In the genomic region with DNA sequence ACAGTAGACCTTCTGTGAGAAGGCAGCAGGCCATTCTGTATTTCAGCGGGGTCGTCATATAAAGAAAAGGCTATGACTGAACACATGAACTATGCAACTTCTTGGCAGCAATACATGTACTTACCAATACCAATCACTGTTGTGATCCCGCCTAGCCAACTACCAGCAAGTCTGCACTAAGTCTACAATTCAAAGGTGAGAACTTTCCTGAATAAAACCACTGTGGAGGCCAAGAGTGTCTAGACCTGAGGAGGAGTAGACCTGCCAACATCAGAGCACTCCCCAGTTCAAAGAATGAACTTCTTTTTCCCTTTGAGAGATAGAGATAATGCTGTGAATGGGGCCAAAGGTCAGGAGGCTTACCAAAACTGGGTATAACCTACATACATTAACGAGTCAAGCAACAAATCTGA, we compare ENCODE assay signal across 8 cellular contexts.
DNase-seq lines count a peak whose midpoint lies in the region; ATAC-seq and TF ChIP-seq lines count a peak whose summit lies in the region.

No MANE protein-coding gene starts in this region.

- H3K9me3 Mint-ChIP-seq in stimulated activated memory B cell treated with anti-CD40 and anti-IgM and Interleukin-4, amounts not matched to agents 10 μg/mL and 1 μg/mL and 100 μg/mL, for 72 hours = no peaks in the 10 kb centered on the region

- H3K27me3 Mint-ChIP-seq in stimulated activated memory B cell treated with anti-CD40 and anti-IgM and Interleukin-4, amounts not matched to agents 10 μg/mL and 1 μg/mL and 100 μg/mL, for 72 hours = no peaks in the 10 kb centered on the region

- WGBS in right cardiac atrium = 48% methylated on average over 4 of the region's 4 CpGs

- in situ Hi-C loops in astrocyte of the spinal cord (cut with HindIII; ENCODE audit: low sequenced_read_pairs) = no loop called here

- peaks cover 3% of the 10 kb centered on the region for H3K4me1 ChIP-seq in right cardiac atrium (ENCODE audit: control insufficient read depth, insufficient read depth, low read length)

- intact Hi-C loops in right cardiac atrium (cut with DNase I) = loop anchor here in 1 of 4 donors (10.0 kb wide), 1 partner anchor 105 kb away; the partner anchor contains the start of gene SIK3

- no peaks in the 10 kb centered on the region for H3K27me3 ChIP-seq in right cardiac atrium (ENCODE audit: control insufficient read depth, insufficient read depth)

- peaks cover 84% of the 10 kb centered on the region for H3K4me1 Mint-ChIP-seq in stimulated activated memory B cell treated with anti-CD40 and anti-IgM and Interleukin-4, amounts not matched to agents 10 μg/mL and 1 μg/mL and 100 μg/mL, for 72 hours

- peak overlapping the region; percentile 60 for H3K27ac Mint-ChIP-seq in stimulated activated memory B cell treated with anti-CD40 and anti-IgM and Interleukin-4, amounts not matched to agents 10 μg/mL and 1 μg/mL and 100 μg/mL, for 72 hours

- DNase-seq in HS-5 (ENCODE audit: low read depth) = peak; percentile 35
- DNase-seq in astrocyte of the spinal cord (ENCODE audit: low read depth, low spot score) = peak; percentile 90
- DNase-seq in right cardiac atrium = no peak
- no peak for DNase-seq in T1000 (lab: John Stamatoyannopoulos, UW)
- no peak for DNase-seq in stimulated activated CD4-positive, alpha-beta T cell treated with anti-CD3 and anti-CD28 coated beads, Interleukin-4, amount 100 ng/mL, for 1 hour
- no peak for DNase-seq in activated T-cell treated with anti-CD3 and anti-CD28 coated beads, Interleukin-2, amount 50 U/mL, for 48 hours

- H3K27ac ChIP-seq in right cardiac atrium (ENCODE audit: low read length) = peak overlapping the region; percentile 20

- H3K9me3 ChIP-seq in right cardiac atrium (ENCODE audit: control insufficient read depth, low read length) = no peaks in the 10 kb centered on the region

- H3K4me3 Mint-ChIP-seq in stimulated activated memory B cell treated with anti-CD40 and anti-IgM and Interleukin-4, amounts not matched to agents 10 μg/mL and 1 μg/mL and 100 μg/mL, for 72 hours = no peak overlapping the region

- peak; percentile 74 to 77 for ATAC-seq in right cardiac atrium
- ATAC-seq in stimulated activated memory B cell treated with anti-CD40 and anti-IgM and Interleukin-4, amounts not matched to agents 10 μg/mL and 1 μg/mL and 100 μg/mL, for 72 hours = no peak
- no peak for ATAC-seq in GM18517 (IDR thresholded peaks at IDR 0.05; ENCODE audit: unreplicated experiment)

- TF ChIP-seq CTCF in astrocyte of the spinal cord (IDR thresholded peaks at IDR 0.05; ENCODE audit: low read depth, low read length) = no peak

- H3K4me3 ChIP-seq in astrocyte of the spinal cord (ENCODE audit: low read depth, low read length) (no peak overlapping the region), right cardiac atrium (ENCODE audit: low read length) (no peak overlapping the region)

- peaks cover 6% of the 10 kb centered on the region for H3K36me3 Mint-ChIP-seq in stimulated activated memory B cell treated with anti-CD40 and anti-IgM and Interleukin-4, amounts not matched to agents 10 μg/mL and 1 μg/mL and 100 μg/mL, for 72 hours

Comparison
In these comparisons a context has a peak if more than half of its experiments do, and no peak if none do; other contexts are left out.
1. DNase-seq: peak in HS-5 (single experiment) and astrocyte of the spinal cord (single experiment); none in right cardiac atrium (0 of 3), T1000 (single experiment), stimulated activated CD4-positive, alpha-beta T cell treated with anti-CD3 and anti-CD28 coated beads, Interleukin-4, amount 100 ng/mL, for 1 hour (single experiment) and activated T-cell treated with anti-CD3 and anti-CD28 coated beads, Interleukin-2, amount 50 U/mL, for 48 hours (0 of 2).
2. ATAC-seq: peak in right cardiac atrium (2 of 2); none in stimulated activated memory B cell treated with anti-CD40 and anti-IgM and Interleukin-4, amounts not matched to agents 10 μg/mL and 1 μg/mL and 100 μg/mL, for 72 hours (single experiment) and GM18517 (single experiment).